ENCODE assay signal across 16 cellular contexts in the genomic region with DNA sequence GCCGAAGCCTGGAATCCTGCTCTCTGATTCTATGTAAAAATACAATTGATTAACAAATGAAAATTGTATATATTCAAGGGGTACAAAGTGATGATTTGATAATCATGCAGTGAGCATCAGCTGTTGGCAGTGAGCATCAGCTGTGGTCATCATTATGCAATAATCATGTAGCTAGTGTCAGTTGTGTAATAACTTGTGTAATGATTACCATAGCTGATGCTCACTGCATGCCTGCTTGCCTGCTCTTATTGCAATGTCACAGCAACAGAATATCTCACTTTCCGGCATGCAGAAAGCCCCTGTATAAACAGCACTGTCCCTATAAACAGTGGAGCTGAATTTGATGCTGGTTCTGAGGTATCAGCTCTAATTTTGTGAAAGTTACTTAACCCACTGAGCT. TPM values are rescaled to one million over a fixed set of nuclear protein-coding genes. Genes with fewer than 3 reads are reported as not detected.
DNase-seq lines count a peak whose midpoint lies in the region; ATAC-seq and TF ChIP-seq lines count a peak whose summit lies in the region.
"Had no signal": no experiment of that assay in that cellular context is flagged by ENCODE, and none has a peak within 500 bp of the region (broad histone marks: within the 10 kb centered on the region; RNA-seq: fewer than 3 reads in every experiment).

No MANE protein-coding gene starts in this region.

- H3K9me3 ChIP-seq in aorta (ENCODE audit: control insufficient read depth, low read length) (no peaks in the 10 kb centered on the region), neuronal stem cell (replicated peaks in 1 of 2; ENCODE audit: control insufficient read depth in 2 of 2, insufficient read depth in 1 of 2, low read depth in 1 of 2, low read length in 2 of 2) (no peaks in the 10 kb centered on the region)
- H3K9me3 ChIP-seq: ovary had no signal

- H3K27ac ChIP-seq in aorta (ENCODE audit: low read depth in 1 of 2, low read length in 2 of 2): no peak overlapping the region
- H3K27ac ChIP-seq in neuronal stem cell (replicated peaks; ENCODE audit: low read length): no peak overlapping the region
- H3K27ac ChIP-seq: ovary had no signal

- H2AFZ ChIP-seq in neuronal stem cell (ENCODE audit: low read length): no peak overlapping the region

- no peak overlapping the region for H3K18ac ChIP-seq in neuronal stem cell (ENCODE audit: low read length)

- no peak overlapping the region for H2AK5ac ChIP-seq in neuronal stem cell (ENCODE audit: low read depth, low read length)

- H3K4me3 ChIP-seq in cardiac fibroblast (replicated peaks in 1 of 2; ENCODE audit: low read depth in 2 of 2, low read length in 2 of 2): no peak overlapping the region
- no peak overlapping the region for H3K4me3 ChIP-seq in aorta (ENCODE audit: low read length in 2 of 2)
- H3K4me3 ChIP-seq in neuronal stem cell (ENCODE audit: low read length in 2 of 2): no peak overlapping the region
- H3K4me3 ChIP-seq: ovary had no signal

- WGBS in aorta, 2 donors: 94 to 95% methylated on average over 2 of the region's 2 CpGs
- WGBS in neuronal stem cell (ENCODE audit: extremely low coverage in 2 of 2, insufficient read length in 2 of 2, insufficient replicate concordance in 1 of 2), 2 donors: no CpG with 5 or more reads among the region's 2 CpGs

- no peak overlapping the region for H3K9ac ChIP-seq in neuronal stem cell (ENCODE audit: low read depth, low read length, poor library complexity)

- no peak overlapping the region for H2BK120ac ChIP-seq in neuronal stem cell (ENCODE audit: low read depth, low read length)

- no peak overlapping the region for H2BK12ac ChIP-seq in neuronal stem cell (ENCODE audit: low read length)

- H3K79me1 ChIP-seq in neuronal stem cell (ENCODE audit: low read depth, low read length): no peaks in the 10 kb centered on the region

- H3K23ac ChIP-seq in neuronal stem cell (ENCODE audit: low read depth, low read length, poor library complexity): no peak overlapping the region

- no peak overlapping the region for H3K4ac ChIP-seq in neuronal stem cell (ENCODE audit: low read length)

- ATAC-seq in left colon: peak; percentile 33
- ATAC-seq in aorta (ENCODE audit: low FRiP score): peak; percentile 75
- no peak for ATAC-seq in HG03457 (IDR thresholded peaks at IDR 0.05; ENCODE audit: unreplicated experiment)

- H3K36me3 ChIP-seq in aorta (ENCODE audit: control insufficient read depth in 1 of 2, insufficient read depth in 2 of 2, low read length in 1 of 2): no peaks in the 10 kb centered on the region
- H3K36me3 ChIP-seq in neuronal stem cell (replicated peaks in 1 of 2; ENCODE audit: control insufficient read depth in 2 of 2, insufficient read depth in 2 of 2, low read length in 2 of 2): no peaks in the 10 kb centered on the region
- H3K36me3 ChIP-seq: ovary had no signal

- H3K4me1 ChIP-seq in aorta (ENCODE audit: control insufficient read depth in 1 of 2, insufficient read depth in 2 of 2, low read length in 2 of 2) (no peaks in the 10 kb centered on the region), neuronal stem cell (ENCODE audit: control insufficient read depth in 2 of 2, insufficient read depth in 1 of 2, low read depth in 1 of 2, low read length in 2 of 2) (no peaks in the 10 kb centered on the region)

- no peak for TF ChIP-seq CTCF in cardiac fibroblast (IDR thresholded peaks at IDR 0.05; ENCODE audit: low read depth, low read length)

- H3K14ac ChIP-seq in neuronal stem cell (ENCODE audit: low read length): no peak overlapping the region

- H3K4me2 ChIP-seq in neuronal stem cell (ENCODE audit: insufficient read depth, low read length, poor library complexity, severe bottlenecking): no peak overlapping the region

- H4K91ac ChIP-seq in neuronal stem cell (ENCODE audit: low read depth, low read length, poor library complexity): no peak overlapping the region

- H2BK15ac ChIP-seq in neuronal stem cell (ENCODE audit: low read length): no peak overlapping the region

- intact Hi-C loops in left colon (cut with DNase I, micrococcal nuclease): no loop called here
- intact Hi-C loops in aorta (cut with DNase I): no loop called here

- peaks cover 0 to 2% of the 10 kb centered on the region in 2 donors for H3K27me3 ChIP-seq in aorta (ENCODE audit: control insufficient read depth in 1 of 2, insufficient read depth in 2 of 2, low read length in 1 of 2)
- H3K27me3 ChIP-seq in neuronal stem cell (ENCODE audit: control insufficient read depth in 3 of 3, insufficient read depth in 3 of 3, low read depth in 1 of 3, low read length in 3 of 3): no peaks in the 10 kb centered on the region

- no peak overlapping the region for H2BK5ac ChIP-seq in neuronal stem cell (ENCODE audit: low read length)

- H4K8ac ChIP-seq in neuronal stem cell (ENCODE audit: low read depth, low read length): no peak overlapping the region

- DNase-seq in NOMO-1 treated with DMSO at 0.1 percent for 48 hours (lab: John Stamatoyannopoulos, UW; ENCODE audit: unreplicated experiment) (peak; percentile 75), NOMO-1 treated with dmso at 0.1 percent for 144 hours (lab: John Stamatoyannopoulos, UW; ENCODE audit: unreplicated experiment) (no peak), cardiac fibroblast (ENCODE audit: low read depth in 2 of 2) (peak; percentile 67 to 72), left colon (no peak), aorta (no peak), neuronal stem cell (ENCODE audit: low spot score) (no peak)
- no peak for DNase-seq in stimulated activated CD4-positive, alpha-beta T cell treated with anti-CD3 and anti-CD28 coated beads, Interleukin-4, amount 100 ng/mL, for 1 hour
- DNase-seq: 8988T; activated naive CD4-positive, alpha-beta T cell; CD4-positive, alpha-beta memory T cell; effector CD4-positive, alpha-beta T cell; NCI-H146; NCI-H446 treated with DMSO at 0.1 percent for 48 hours; ovary; stimulated activated CD4-positive, alpha-beta T cell treated with anti-CD3 and anti-CD28 coated beads, Interleukin-12 subunit alpha, Interleukin-12 subunit beta, amount 100 ng/mL, for 4 hours had no signal

RNA-seq across cellular contexts. Expression of a gene that starts 46.8 kb away (rescaled TPM):
- 100 to 1,000 TPM; 294 to 331 TPM for total RNA-seq in left colon
- 1 to 10 TPM; 2.2 to 2.4 TPM for total RNA-seq in aorta
- polyA plus RNA-seq in aorta: 10 to 100 TPM in 1 of 2 donors, under 1 TPM in 1; 0.38 to 15.7 TPM
- polyA plus RNA-seq in neuronal stem cell (2013, experiment 1 of 2): not detected
- polyA plus RNA-seq in neuronal stem cell (2013, experiment 2 of 2): not detected

Comparison
In these comparisons a context has a peak if more than half of its experiments do, and no peak if none do; other contexts are left out.
1. DNase-seq: peak in NOMO-1 treated with DMSO at 0.1 percent for 48 hours (single experiment) and cardiac fibroblast (2 of 2); none in NOMO-1 treated with dmso at 0.1 percent for 144 hours (single experiment), left colon (0 of 2), aorta (0 of 2), stimulated activated CD4-positive, alpha-beta T cell treated with anti-CD3 and anti-CD28 coated beads, Interleukin-4, amount 100 ng/mL, for 1 hour (single experiment) and neuronal stem cell (single experiment).
2. RNA of a gene that starts 46.8 kb away (total RNA-seq): 294 to 331 TPM in left colon; 2.2 to 2.4 TPM in aorta; every median in the first group is over 10 times any median in the second.